2 cellular contexts compared by ENCODE assay signal in genomic region chr22:18985761-18986160, GRCh38.
TF ChIP-seq lines count a peak whose summit lies in the region.

No MANE protein-coding gene starts in this region.

TF ChIP-seq in K562, 482 proteins besides CTCF, POLR2A, EP300 and RAD21:
- TF ChIP-seq ZNF253 (CRISPR knock-in tag; conservative IDR thresholded peaks at IDR 0.05), result no peak
- no peak for TF ChIP-seq ZFX (CRISPR knock-in tag; IDR thresholded peaks at IDR 0.05)
- no peak for TF ChIP-seq ZBTB40 (IDR thresholded peaks at IDR 0.05)
- TF ChIP-seq ZBTB40 (CRISPR knock-in tag; IDR thresholded peaks at IDR 0.05), result 0 out of 2 replicates have a peak, but pooled peaks have one; percentile 22
- TF ChIP-seq ZNF830 (CRISPR knock-in tag; IDR thresholded peaks at IDR 0.05), result no peak
- TF ChIP-seq ZNF511 (CRISPR knock-in tag; IDR thresholded peaks at IDR 0.05), result peak; percentile 40; the same call in 1 of the 2 replicates
- no peak for TF ChIP-seq TRIM28 (IDR thresholded peaks at IDR 0.05)
- TF ChIP-seq KLF6 (CRISPR knock-in tag; IDR thresholded peaks at IDR 0.05; ENCODE audit: borderline replicate concordance), result no peak
- TF ChIP-seq SETDB1 (IDR thresholded peaks at IDR 0.05; ENCODE audit: low read length), result peak; percentile 88
- 0 out of 2 replicates have a peak, but pooled peaks have one; percentile 39 for TF ChIP-seq USF1 (CRISPR knock-in tag; IDR thresholded peaks at IDR 0.05)
- 0 out of 2 replicates have a peak, but pooled peaks have one; percentile 44 for TF ChIP-seq ZNF184 (CRISPR knock-in tag; IDR thresholded peaks at IDR 0.05)
- no peak for TF ChIP-seq CREBBP (IDR thresholded peaks at IDR 0.05; ENCODE audit: low read depth, low read length)
- no peak for TF ChIP-seq ZNF384 (IDR thresholded peaks at IDR 0.05; ENCODE audit: low read depth, low read length)
- TF ChIP-seq ZNF639 (CRISPR knock-in tag; conservative IDR thresholded peaks at IDR 0.05 in 1 of 2, IDR thresholded peaks at IDR 0.05 in 1 of 2), result 0 out of 4 replicates have a peak, but pooled peaks of 1 of the 2 experiments have one; percentile 6
TF ChIP-seq in K562: peak in this region for 6.

TF ChIP-seq in H1, 55 proteins besides CTCF, POLR2A, EP300 and RAD21:
- TF ChIP-seq CBX8 (IDR thresholded peaks at IDR 0.05; ENCODE audit: borderline replicate concordance, low read depth, low read length) (no peak), RXRA (IDR thresholded peaks at IDR 0.05; ENCODE audit: insufficient read depth, low read depth, low read length) (no peak), ATF2 (IDR thresholded peaks at IDR 0.05; ENCODE audit: low read length) (no peak), TCF12 (IDR thresholded peaks at IDR 0.05; ENCODE audit: low read depth, low read length) (no peak), SAP30 (IDR thresholded peaks at IDR 0.05; ENCODE audit: insufficient read depth, insufficient replicate concordance, low read length) (no peak), HDAC6 (IDR thresholded peaks at IDR 0.05; ENCODE audit: low read depth, low read length) (no peak), SP4 (IDR thresholded peaks at IDR 0.05; ENCODE audit: low read length) (no peak), CEBPB (IDR thresholded peaks at IDR 0.05; ENCODE audit: low read depth, low read length) (no peak), E2F6 (IDR thresholded peaks at IDR 0.05) (no peak), MAX (IDR thresholded peaks at IDR 0.05) (no peak), SIN3A (conservative IDR thresholded peaks at IDR 0.05 in 1 of 2, IDR thresholded peaks at IDR 0.05 in 1 of 2; ENCODE audit: low read depth in 1 of 2, low read length in 2 of 2) (no peak), SIX5 (IDR thresholded peaks at IDR 0.05; ENCODE audit: low read depth, low read length) (no peak)
